Comparison of ENCODE assay signal across 13 cellular contexts in the genomic region with DNA sequence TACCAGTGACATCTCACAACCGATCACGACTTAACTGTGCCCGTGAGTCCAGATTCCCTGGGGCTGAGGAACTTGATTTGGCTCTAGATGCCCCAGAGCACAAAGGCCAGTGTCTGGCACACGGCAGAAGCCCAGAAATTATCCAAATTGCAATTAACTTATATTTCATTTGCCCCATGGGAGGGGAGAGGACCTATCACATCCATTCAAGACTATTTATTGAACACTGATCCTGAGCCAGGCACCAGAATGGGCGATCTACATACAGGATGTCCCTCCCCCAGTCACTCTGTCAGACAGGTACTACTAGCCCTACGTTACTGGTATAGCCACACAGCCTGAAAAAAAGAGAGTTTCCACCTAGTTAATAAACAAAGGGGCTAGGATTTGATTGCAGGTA. TPM values are rescaled to one million over a fixed set of nuclear protein-coding genes. Genes with fewer than 3 reads are reported as not detected.
DNase-seq lines count a peak whose midpoint lies in the region; ATAC-seq and TF ChIP-seq lines count a peak whose summit lies in the region.
"Had no signal": no experiment of that assay in that cellular context is flagged by ENCODE, and none has a peak within 500 bp of the region (broad histone marks: within the 10 kb centered on the region; RNA-seq: fewer than 3 reads in every experiment).

No MANE protein-coding gene starts in this region.

- CTCF ChIA-PET in A673 (lab: Charles Lee), result no interaction called here
- CTCF ChIA-PET in RWPE1 (lab: Yijun Ruan, JAX), result no interaction called here

- peaks cover 7% of the 10 kb centered on the region for H3K36me3 ChIP-seq in A673 (ENCODE audit: insufficient read depth, low read length, poor library complexity, severe bottlenecking)
- peaks cover 0 to 15% of the 10 kb centered on the region in 2 donors for H3K36me3 ChIP-seq in gastroesophageal sphincter
- H3K36me3 ChIP-seq in gastrocnemius medialis, result peaks cover 0 to 4% of the 10 kb centered on the region in 2 donors

- intact Hi-C loops in A673 (cut with micrococcal nuclease; ENCODE audit: unreplicated experiment), result no loop called here
- intact Hi-C loops in gastrocnemius medialis (cut with DNase I; ENCODE audit: low total_unique reads), result no loop called here
- intact Hi-C loops in sciatic nerve (cut with DNase I), result no loop called here

- DNase-seq in A673 (ENCODE audit: low spot score), result no peak
- DNase-seq in RWPE1 (ENCODE audit: low spot score), result no peak
- no peak for DNase-seq in gastrocnemius medialis
- DNase-seq in NCI-H2029 (lab: John Stamatoyannopoulos, UW), result no peak
- DNase-seq in glomerular visceral epithelial cell (ENCODE audit: extremely low spot score), result no peak
- no peak for DNase-seq in sciatic nerve (ENCODE audit: low spot score)
- DNase-seq: central memory CD4-positive, alpha-beta T cell; Karpas-422; NCI-H2029 treated with DMSO at 0.1 percent for 48 hours had no signal

- TF ChIP-seq POLR2A in gastroesophageal sphincter (IDR thresholded peaks at IDR 0.05), result no peak
- TF ChIP-seq POLR2A in gastrocnemius medialis (IDR thresholded peaks at IDR 0.05), result no peak

- BruUV-seq in A673 (replicated peaks; lab: Mats Ljungman, UMichigan), result no TSS peak

- H3K27ac ChIP-seq in A673 (ENCODE audit: low read depth, low read length, poor library complexity, severe bottlenecking), result peak overlapping the region; percentile 53
- H3K27ac ChIP-seq in RWPE1, result peak overlapping the region; percentile 62
- peak overlapping the region in 3 of 4 donors; percentile 74 to 75 (median 74) for H3K27ac ChIP-seq in gastroesophageal sphincter
- peak overlapping the region; percentile 50 to 74 (median 66) for H3K27ac ChIP-seq in gastrocnemius medialis
- H3K27ac ChIP-seq: SJSA1 had no signal

- H3K4me1 ChIP-seq in A673 (ENCODE audit: insufficient read depth, low read length, poor library complexity, severe bottlenecking) (peaks cover 34% of the 10 kb centered on the region), gastroesophageal sphincter (peaks cover 5 to 57% (median 10%) of the 10 kb centered on the region in 3 donors), gastrocnemius medialis (peaks cover 12 to 25% of the 10 kb centered on the region in 2 donors)

- TF ChIP-seq EP300 in gastroesophageal sphincter (IDR thresholded peaks at IDR 0.05), result no peak

- ATAC-seq in gastroesophageal sphincter (no peak), gastrocnemius medialis (no peak), GM21619 (IDR thresholded peaks at IDR 0.05; ENCODE audit: unreplicated experiment) (no peak), sciatic nerve (no peak)
- ATAC-seq: WTC11 had no signal

- in situ Hi-C loops in gastrocnemius medialis (cut with MboI; ENCODE audit: low sequenced_read_pairs in 4 of 4), result no loop called here

- H3K27me3 ChIP-seq in A673 (replicated peaks; ENCODE audit: insufficient read depth, low read depth, low read length, poor library complexity) (no peaks in the 10 kb centered on the region), gastroesophageal sphincter (no peaks in the 10 kb centered on the region), gastrocnemius medialis (no peaks in the 10 kb centered on the region)
- H3K27me3 ChIP-seq: SJSA1 had no signal

- no peak overlapping the region for H3K4me3 ChIP-seq in A673 (ENCODE audit: low read depth, low read length, poor library complexity, severe bottlenecking)
- no peak overlapping the region for H3K4me3 ChIP-seq in gastroesophageal sphincter
- no peak overlapping the region for H3K4me3 ChIP-seq in gastrocnemius medialis
- H3K4me3 ChIP-seq: SJSA1 had no signal

- no peaks in the 10 kb centered on the region for H3K9me3 ChIP-seq in A673 (ENCODE audit: low read depth, low read length, poor library complexity, severe bottlenecking)
- no peaks in the 10 kb centered on the region for H3K9me3 ChIP-seq in gastroesophageal sphincter
- H3K9me3 ChIP-seq in gastrocnemius medialis, result no peaks in the 10 kb centered on the region
- H3K9me3 ChIP-seq: SJSA1 had no signal

- TF ChIP-seq CTCF in A673 (conservative IDR thresholded peaks at IDR 0.05; ENCODE audit: low read depth, low read length) (no peak), RWPE1 (conservative IDR thresholded peaks at IDR 0.05; ENCODE audit: low read depth) (no peak), gastroesophageal sphincter (IDR thresholded peaks at IDR 0.05) (no peak), gastrocnemius medialis (IDR thresholded peaks at IDR 0.05 in 4 of 5, conservative IDR thresholded peaks at IDR 0.05 in 1 of 5) (no peak)

- WGBS in gastroesophageal sphincter (ENCODE audit: low coverage in 1 of 2), 2 donors, result 53 to 76% methylated on average over 5 to 6 of the region's 6 CpGs

- POLR2A ChIA-PET in A673 (lab: Charles Lee; ENCODE audit: low non-redundant PET) (no interaction called here), RWPE1 (lab: Yijun Ruan, JAX; ENCODE audit: low non-redundant PET) (no interaction called here)

RNA-seq across cellular contexts. Expression of gene DNAL4, which starts 5.1 kb away (rescaled TPM):
- total RNA-seq in A673 (2021), result 51.7 and 59.1 TPM in 2 replicates
- total RNA-seq in gastroesophageal sphincter, result 10 to 100 TPM in 3 of 4 donors, 1 to 10 TPM in 1; 10.0 to 16.1 (median 14.6) TPM
- 1 to 10 TPM; 5.7 to 7.2 (median 6.7) TPM for total RNA-seq in gastrocnemius medialis
- total RNA-seq in sciatic nerve, result 11.1 TPM

RNA-seq across cellular contexts. Expression of gene SUN2, which starts 33.0 kb away (rescaled TPM):
- total RNA-seq in A673 (2021) (104 and 110 TPM in 2 replicates), gastroesophageal sphincter (100 to 1,000 TPM; 339 to 594 (median 409) TPM), gastrocnemius medialis (100 to 1,000 TPM; 177 to 423 (median 312) TPM), sciatic nerve (207 TPM)

RNA-seq across cellular contexts. Expression of gene NPTXR, which starts 55.0 kb away (rescaled TPM):
- total RNA-seq in A673 (2021) (116 and 129 TPM in 2 replicates), gastroesophageal sphincter (10 to 100 TPM in 3 of 4 donors, 1 to 10 TPM in 1; 7.9 to 21.7 (median 12.5) TPM), gastrocnemius medialis (1 to 10 TPM in 1 of 4 donors, under 1 TPM in 3; 0.25 to 5.0 (median 0.73) TPM), sciatic nerve (6.9 TPM)
